11 cellular contexts compared by ENCODE assay signal in the genomic region with DNA sequence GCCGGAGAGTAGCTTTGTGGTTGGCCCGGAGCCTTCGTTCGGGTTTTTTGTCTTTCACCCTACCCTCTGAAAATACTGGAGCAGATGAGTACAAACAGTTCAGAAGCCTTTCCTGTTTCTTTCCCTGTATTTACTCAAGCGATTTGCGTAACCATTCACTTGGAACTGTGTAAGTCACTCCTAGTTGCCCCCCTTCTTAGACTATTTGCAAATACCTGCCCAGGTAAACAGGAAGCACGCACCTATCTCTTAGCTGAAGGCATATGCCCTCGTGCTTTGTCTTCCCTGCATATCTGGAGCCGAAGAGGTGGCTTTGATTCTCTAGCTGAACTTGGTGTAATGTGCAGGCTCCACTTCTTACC. TPM values are rescaled to one million over a fixed set of nuclear protein-coding genes. Genes with fewer than 3 reads are reported as not detected.
DNase-seq lines count a peak whose midpoint lies in the region; ATAC-seq and TF ChIP-seq lines count a peak whose summit lies in the region.
"Had no signal": no experiment of that assay in that cellular context is flagged by ENCODE, and none has a peak within 500 bp of the region (broad histone marks: within the 10 kb centered on the region; RNA-seq: fewer than 3 reads in every experiment).

No MANE protein-coding gene starts in this region.

- in situ Hi-C loops in astrocyte of the spinal cord (cut with HindIII; ENCODE audit: low sequenced_read_pairs), result no loop called here

- H3K4me3 Mint-ChIP-seq in activated naive CD8-positive, alpha-beta T cell, result peak overlapping the region; percentile 48
- H3K4me3 Mint-ChIP-seq in activated naive CD8-positive, alpha-beta T cell treated with anti-CD3 and anti-CD28 coated beads for 36 hours, result no peak overlapping the region

- H3K27me3 Mint-ChIP-seq in activated naive CD8-positive, alpha-beta T cell, result peaks cover 46% of the 10 kb centered on the region
- peaks cover 79% of the 10 kb centered on the region for H3K27me3 Mint-ChIP-seq in activated naive CD8-positive, alpha-beta T cell treated with anti-CD3 and anti-CD28 coated beads for 36 hours

- ATAC-seq in thoracic aorta (ENCODE audit: insufficient number of reproducible peaks, low FRiP score, low read depth) (no peak), omental fat pad (ENCODE audit: low FRiP score) (no peak)

- peaks cover 16% of the 10 kb centered on the region for H3K4me1 Mint-ChIP-seq in activated naive CD8-positive, alpha-beta T cell (ENCODE audit: low read depth)
- H3K4me1 Mint-ChIP-seq in activated naive CD8-positive, alpha-beta T cell treated with anti-CD3 and anti-CD28 coated beads for 36 hours, result peaks cover 5% of the 10 kb centered on the region

- H3K27me3 ChIP-seq in liver (ENCODE audit: control insufficient read depth in 4 of 4, insufficient read depth in 4 of 4, low read length in 3 of 4) (peaks cover 0 to 2% (median 0%) of the 10 kb centered on the region in 4 donors), thoracic aorta (replicated peaks; ENCODE audit: insufficient read depth) (no peaks in the 10 kb centered on the region)
- H3K27me3 ChIP-seq: ovary had no signal

- H3K36me3 Mint-ChIP-seq in activated naive CD8-positive, alpha-beta T cell, result no peaks in the 10 kb centered on the region
- no peaks in the 10 kb centered on the region for H3K36me3 Mint-ChIP-seq in activated naive CD8-positive, alpha-beta T cell treated with anti-CD3 and anti-CD28 coated beads for 36 hours

- no peak for TF ChIP-seq CTCF in astrocyte of the spinal cord (IDR thresholded peaks at IDR 0.05; ENCODE audit: low read depth, low read length)
- no peak for TF ChIP-seq CTCF in liver (IDR thresholded peaks at IDR 0.05; ENCODE audit: low read depth, low read length, missing input control)
- TF ChIP-seq CTCF in thoracic aorta (IDR thresholded peaks at IDR 0.05), result no peak
- no peak for TF ChIP-seq CTCF in omental fat pad (IDR thresholded peaks at IDR 0.05)

- TF ChIP-seq RAD21 in liver (IDR thresholded peaks at IDR 0.05), result no peak

- no peaks in the 10 kb centered on the region for H3K9me3 ChIP-seq in liver (ENCODE audit: control insufficient read depth in 4 of 4, low read length in 3 of 4)
- H3K9me3 ChIP-seq in thoracic aorta, result no peaks in the 10 kb centered on the region
- H3K9me3 ChIP-seq: BE2C, ovary had no signal

- H3K36me3 ChIP-seq in liver (ENCODE audit: control insufficient read depth in 4 of 4, insufficient read depth in 3 of 4, low read depth in 1 of 4, low read length in 3 of 4) (no peaks in the 10 kb centered on the region), thoracic aorta (no peaks in the 10 kb centered on the region)
- H3K36me3 ChIP-seq: BE2C, ovary had no signal

- H3K4me3 ChIP-seq in astrocyte of the spinal cord (ENCODE audit: low read depth, low read length) (peak overlapping the region; percentile 62), liver (ENCODE audit: low read depth in 1 of 3, low read length in 3 of 3) (peak overlapping the region in 2 of 3 donors; percentile 73 to 78), thoracic aorta (peak overlapping the region; percentile 77)

- no peaks in the 10 kb centered on the region for H3K9me3 Mint-ChIP-seq in activated naive CD8-positive, alpha-beta T cell (ENCODE audit: low read depth)
- H3K9me3 Mint-ChIP-seq in activated naive CD8-positive, alpha-beta T cell treated with anti-CD3 and anti-CD28 coated beads for 36 hours, result no peaks in the 10 kb centered on the region

- DNase-seq in activated naive CD8-positive, alpha-beta T cell treated with anti-CD3 and anti-CD28 coated beads for 36 hours, result no peak
- no peak for DNase-seq in astrocyte of the spinal cord (ENCODE audit: low read depth, low spot score)
- no peak for DNase-seq in thoracic aorta (ENCODE audit: low spot score)
- DNase-seq in omental fat pad (ENCODE audit: low spot score), result no peak
- no peak for DNase-seq in stimulated activated CD4-positive, alpha-beta T cell treated with anti-CD3 and anti-CD28 coated beads, Interleukin-4, amount 100 ng/mL, for 24 hours
- DNase-seq in anterior cingulate cortex (lab: John Stamatoyannopoulos, UW), result no peak
- DNase-seq: activated CD8-positive, alpha-beta memory T cell treated with anti-CD3 and anti-CD28 coated beads for 24 hours; ovary had no signal

- H3K27ac ChIP-seq in liver (ENCODE audit: low read depth in 1 of 2, low read length in 2 of 2) (peak overlapping the region in 1 of 2 donors; percentile 42), thoracic aorta (no peak overlapping the region)
- H3K27ac ChIP-seq: ovary had no signal

- no peak overlapping the region for H3K27ac Mint-ChIP-seq in activated naive CD8-positive, alpha-beta T cell
- H3K27ac Mint-ChIP-seq in activated naive CD8-positive, alpha-beta T cell treated with anti-CD3 and anti-CD28 coated beads for 36 hours, result no peak overlapping the region

- H3K9ac ChIP-seq in liver (ENCODE audit: low read depth in 1 of 2, low read length in 2 of 2), result no peak overlapping the region

- H3K4me1 ChIP-seq in liver (ENCODE audit: control insufficient read depth in 4 of 4, insufficient read depth in 4 of 4, low read length in 3 of 4) (peaks cover 9 to 23% (median 20%) of the 10 kb centered on the region in 4 donors), thoracic aorta (ENCODE audit: control insufficient read depth in 1 of 2, low read depth in 2 of 2) (peaks cover 3 to 17% of the 10 kb centered on the region in 2 donors)
- H3K4me1 ChIP-seq: BE2C had no signal

- WGBS in liver, result 12% methylated on average over 9 of the region's 9 CpGs

TF ChIP-seq in liver, 16 proteins besides CTCF, POLR2A, EP300 and RAD21:
- TF ChIP-seq NR2F2 (IDR thresholded peaks at IDR 0.05), result no peak
- no peak for TF ChIP-seq TAF1 (conservative IDR thresholded peaks at IDR 0.05)
- no peak for TF ChIP-seq FOXA1 (IDR thresholded peaks at IDR 0.05)
- TF ChIP-seq, protein P1, sequence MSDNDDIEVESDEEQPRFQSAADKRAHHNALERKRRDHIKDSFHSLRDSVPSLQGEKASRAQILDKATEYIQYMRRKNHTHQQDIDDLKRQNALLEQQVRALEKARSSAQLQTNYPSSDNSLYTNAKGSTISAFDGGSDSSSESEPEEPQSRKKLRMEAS (IDR thresholded peaks at IDR 0.05), result no peak
- TF ChIP-seq, protein P2, sequence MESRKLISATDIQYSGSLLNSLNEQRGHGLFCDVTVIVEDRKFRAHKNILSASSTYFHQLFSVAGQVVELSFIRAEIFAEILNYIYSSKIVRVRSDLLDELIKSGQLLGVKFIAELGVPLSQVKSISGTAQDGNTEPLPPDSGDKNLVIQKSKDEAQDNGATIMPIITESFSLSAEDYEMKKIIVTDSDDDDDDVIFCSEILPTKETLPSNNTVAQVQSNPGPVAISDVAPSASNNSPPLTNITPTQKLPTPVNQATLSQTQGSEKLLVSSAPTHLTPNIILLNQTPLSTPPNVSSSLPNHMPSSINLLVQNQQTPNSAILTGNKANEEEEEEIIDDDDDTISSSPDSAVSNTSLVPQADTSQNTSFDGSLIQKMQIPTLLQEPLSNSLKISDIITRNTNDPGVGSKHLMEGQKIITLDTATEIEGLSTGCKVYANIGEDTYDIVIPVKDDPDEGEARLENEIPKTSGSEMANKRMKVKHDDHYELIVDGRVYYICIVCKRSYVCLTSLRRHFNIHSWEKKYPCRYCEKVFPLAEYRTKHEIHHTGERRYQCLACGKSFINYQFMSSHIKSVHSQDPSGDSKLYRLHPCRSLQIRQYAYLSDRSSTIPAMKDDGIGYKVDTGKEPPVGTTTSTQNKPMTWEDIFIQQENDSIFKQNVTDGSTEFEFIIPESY (IDR thresholded peaks at IDR 0.05), result no peak
- TF ChIP-seq, protein P3, sequence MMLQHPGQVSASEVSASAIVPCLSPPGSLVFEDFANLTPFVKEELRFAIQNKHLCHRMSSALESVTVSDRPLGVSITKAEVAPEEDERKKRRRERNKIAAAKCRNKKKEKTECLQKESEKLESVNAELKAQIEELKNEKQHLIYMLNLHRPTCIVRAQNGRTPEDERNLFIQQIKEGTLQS (IDR thresholded peaks at IDR 0.05), result no peak
- no peak for TF ChIP-seq HNF4G (IDR thresholded peaks at IDR 0.05)
- peak; percentile 34 for TF ChIP-seq FOXA2 (IDR thresholded peaks at IDR 0.05)
- no peak for TF ChIP-seq SP1 (IDR thresholded peaks at IDR 0.05)
- TF ChIP-seq EGR1 (IDR thresholded peaks at IDR 0.05; ENCODE audit: low read depth in 2 of 2), result no peak
- no peak for TF ChIP-seq YY1 (IDR thresholded peaks at IDR 0.05)
- TF ChIP-seq, protein P4, sequence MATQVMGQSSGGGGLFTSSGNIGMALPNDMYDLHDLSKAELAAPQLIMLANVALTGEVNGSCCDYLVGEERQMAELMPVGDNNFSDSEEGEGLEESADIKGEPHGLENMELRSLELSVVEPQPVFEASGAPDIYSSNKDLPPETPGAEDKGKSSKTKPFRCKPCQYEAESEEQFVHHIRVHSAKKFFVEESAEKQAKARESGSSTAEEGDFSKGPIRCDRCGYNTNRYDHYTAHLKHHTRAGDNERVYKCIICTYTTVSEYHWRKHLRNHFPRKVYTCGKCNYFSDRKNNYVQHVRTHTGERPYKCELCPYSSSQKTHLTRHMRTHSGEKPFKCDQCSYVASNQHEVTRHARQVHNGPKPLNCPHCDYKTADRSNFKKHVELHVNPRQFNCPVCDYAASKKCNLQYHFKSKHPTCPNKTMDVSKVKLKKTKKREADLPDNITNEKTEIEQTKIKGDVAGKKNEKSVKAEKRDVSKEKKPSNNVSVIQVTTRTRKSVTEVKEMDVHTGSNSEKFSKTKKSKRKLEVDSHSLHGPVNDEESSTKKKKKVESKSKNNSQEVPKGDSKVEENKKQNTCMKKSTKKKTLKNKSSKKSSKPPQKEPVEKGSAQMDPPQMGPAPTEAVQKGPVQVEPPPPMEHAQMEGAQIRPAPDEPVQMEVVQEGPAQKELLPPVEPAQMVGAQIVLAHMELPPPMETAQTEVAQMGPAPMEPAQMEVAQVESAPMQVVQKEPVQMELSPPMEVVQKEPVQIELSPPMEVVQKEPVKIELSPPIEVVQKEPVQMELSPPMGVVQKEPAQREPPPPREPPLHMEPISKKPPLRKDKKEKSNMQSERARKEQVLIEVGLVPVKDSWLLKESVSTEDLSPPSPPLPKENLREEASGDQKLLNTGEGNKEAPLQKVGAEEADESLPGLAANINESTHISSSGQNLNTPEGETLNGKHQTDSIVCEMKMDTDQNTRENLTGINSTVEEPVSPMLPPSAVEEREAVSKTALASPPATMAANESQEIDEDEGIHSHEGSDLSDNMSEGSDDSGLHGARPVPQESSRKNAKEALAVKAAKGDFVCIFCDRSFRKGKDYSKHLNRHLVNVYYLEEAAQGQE (IDR thresholded peaks at IDR 0.05), result no peak
- TF ChIP-seq HNF4A (conservative IDR thresholded peaks at IDR 0.05), result peak in 1 of 2 donors; percentile 11
- peak in 1 of 2 donors; percentile 23 for TF ChIP-seq RXRA (IDR thresholded peaks at IDR 0.05)

RNA-seq across cellular contexts. Expression of a gene that starts 1.4 kb away (rescaled TPM):
- total RNA-seq in activated naive CD8-positive, alpha-beta T cell treated with anti-CD3 and anti-CD28 coated beads for 36 hours, result not detected
- total RNA-seq in liver, result 1 to 10 TPM in 1 of 2 donors, under 1 TPM in 1; 0.56 to 2.8 TPM
- polyA plus RNA-seq in liver, result 1 to 10 TPM in 1 of 2 donors, under 1 TPM in 1; 0.96 to 2.5 TPM
- 10 to 100 TPM; 30.3 to 33.6 TPM for total RNA-seq in thoracic aorta
- 10 to 100 TPM in 2 of 4 donors, 1 to 10 TPM in 2; 4.8 to 17.8 (median 9.5) TPM for total RNA-seq in omental fat pad
